In genomic region chr17:8150194-8151119, GRCh38 we compare ENCODE assay signal across 6 cellular contexts. TPM values are rescaled to one million over a fixed set of nuclear protein-coding genes. Genes with fewer than 3 reads are reported as not detected.
DNase-seq lines count a peak whose midpoint lies in the region.

No MANE protein-coding gene starts in this region.

- no peaks in the 10 kb centered on the region for H3K27me3 Mint-ChIP-seq in activated CD4-positive, alpha-beta T cell treated with anti-CD3 and anti-CD28 coated beads, Interleukin-2, amount 10 ng/mL, durations not matched to agents 24 days and 14 days

- H3K4me3 ChIP-seq in subcutaneous abdominal adipose tissue (ENCODE audit: low read depth in 1 of 5, low read length in 5 of 5), result peak overlapping the region; percentile 65 to 100 (median 95)

- H3K9me3 ChIP-seq in subcutaneous abdominal adipose tissue (ENCODE audit: control insufficient read depth in 5 of 5, low read length in 5 of 5), result no peaks in the 10 kb centered on the region

- peaks cover 0 to 59% (median 53%) of the 10 kb centered on the region in 5 donors for H3K36me3 ChIP-seq in subcutaneous abdominal adipose tissue (ENCODE audit: control insufficient read depth in 5 of 5, insufficient read depth in 5 of 5, low read length in 5 of 5)

- H3K9ac ChIP-seq in subcutaneous abdominal adipose tissue (ENCODE audit: low read length in 5 of 5), result peak overlapping the region; percentile 87 to 96 (median 89)

- no peaks in the 10 kb centered on the region for H3K27me3 ChIP-seq in subcutaneous abdominal adipose tissue (ENCODE audit: control insufficient read depth in 5 of 5, insufficient read depth in 4 of 5, low read length in 5 of 5)

- H3K4me3 Mint-ChIP-seq in activated CD4-positive, alpha-beta T cell treated with anti-CD3 and anti-CD28 coated beads, Interleukin-2, amount 10 ng/mL, durations not matched to agents 24 days and 14 days, result no peak overlapping the region

- H3K27ac ChIP-seq in epithelial cell of prostate (peak overlapping the region; percentile 100), subcutaneous abdominal adipose tissue (ENCODE audit: low read depth, low read length) (peak overlapping the region; percentile 97)

- intact Hi-C loops in activated CD4-positive, alpha-beta T cell treated with anti-CD3 and anti-CD28 coated beads, Interleukin-2, amount 10 ng/mL, durations not matched to agents 24 days and 14 days (cut with micrococcal nuclease), result loop anchor here (1.0 to 10.0 kb wide), 3 partner anchors 11 to 916 kb away; partner anchors contain the start of genes DVL2, PHF23, TP53 and WRAP53

- peaks cover 41% of the 10 kb centered on the region for H3K4me1 Mint-ChIP-seq in activated CD4-positive, alpha-beta T cell treated with anti-CD3 and anti-CD28 coated beads, Interleukin-2, amount 10 ng/mL, durations not matched to agents 24 days and 14 days

- H3K4me1 ChIP-seq in subcutaneous abdominal adipose tissue (ENCODE audit: control insufficient read depth in 5 of 5, insufficient read depth in 5 of 5, low read length in 5 of 5), result peaks cover 15 to 60% (median 48%) of the 10 kb centered on the region in 5 donors

- no peak overlapping the region for H3K27ac Mint-ChIP-seq in activated CD4-positive, alpha-beta T cell treated with anti-CD3 and anti-CD28 coated beads, Interleukin-2, amount 10 ng/mL, durations not matched to agents 24 days and 14 days

- peak; percentile 64 for DNase-seq in activated CD4-positive, alpha-beta T cell treated with anti-CD3 and anti-CD28 coated beads, Interleukin-2, amount 10 ng/mL, durations not matched to agents 24 days and 14 days
- no peak for DNase-seq in activated CD4-positive, alpha-beta T cell treated with anti-CD3 and anti-CD28 coated beads, Interleukin-2, amount 50 U/mL, for 1 hour
- DNase-seq in epithelial cell of prostate (ENCODE audit: low read depth, low spot score), result no peak
- DNase-seq in NCI-H1417 (lab: John Stamatoyannopoulos, UW), result no peak
- DNase-seq in stimulated activated CD4-positive, alpha-beta T cell treated with anti-CD3 and anti-CD28 coated beads, Interleukin-12 subunit alpha, Interleukin-12 subunit beta, amount 100 ng/mL, for 4 hours, result no peak

- H3K9me3 Mint-ChIP-seq in activated CD4-positive, alpha-beta T cell treated with anti-CD3 and anti-CD28 coated beads, Interleukin-2, amount 10 ng/mL, durations not matched to agents 24 days and 14 days, result no peaks in the 10 kb centered on the region

- H3K36me3 Mint-ChIP-seq in activated CD4-positive, alpha-beta T cell treated with anti-CD3 and anti-CD28 coated beads, Interleukin-2, amount 10 ng/mL, durations not matched to agents 24 days and 14 days (ENCODE audit: low read depth), result peaks cover 41% of the 10 kb centered on the region

RNA-seq across cellular contexts. Expression of gene PER1, which starts 1.7 kb away (rescaled TPM):
- total RNA-seq in activated CD4-positive, alpha-beta T cell treated with anti-CD3 and anti-CD28 coated beads, Interleukin-2, amount 10 ng/mL, durations not matched to agents 24 days and 14 days, result 39.4 and 41.7 TPM in 2 replicates

RNA-seq across cellular contexts. Expression of gene VAMP2, which starts 12.3 kb away (rescaled TPM):
- 45.1 and 49.6 TPM in 2 replicates for total RNA-seq in activated CD4-positive, alpha-beta T cell treated with anti-CD3 and anti-CD28 coated beads, Interleukin-2, amount 10 ng/mL, durations not matched to agents 24 days and 14 days

RNA-seq across cellular contexts. Expression of gene TMEM107, which starts 25.7 kb away (rescaled TPM):
- 20.9 and 21.4 TPM in 2 replicates for total RNA-seq in activated CD4-positive, alpha-beta T cell treated with anti-CD3 and anti-CD28 coated beads, Interleukin-2, amount 10 ng/mL, durations not matched to agents 24 days and 14 days

RNA-seq across cellular contexts. Expression of gene HES7, which starts 26.6 kb away (rescaled TPM):
- total RNA-seq in activated CD4-positive, alpha-beta T cell treated with anti-CD3 and anti-CD28 coated beads, Interleukin-2, amount 10 ng/mL, durations not matched to agents 24 days and 14 days, result 1.5 and 2.1 TPM in 2 replicates

RNA-seq across cellular contexts. Expression of gene ALOXE3, which starts 32.1 kb away (rescaled TPM):
- not detected in 2 replicates for total RNA-seq in activated CD4-positive, alpha-beta T cell treated with anti-CD3 and anti-CD28 coated beads, Interleukin-2, amount 10 ng/mL, durations not matched to agents 24 days and 14 days
